ENCODE assay signal across 1 cellular context in the genomic region with DNA sequence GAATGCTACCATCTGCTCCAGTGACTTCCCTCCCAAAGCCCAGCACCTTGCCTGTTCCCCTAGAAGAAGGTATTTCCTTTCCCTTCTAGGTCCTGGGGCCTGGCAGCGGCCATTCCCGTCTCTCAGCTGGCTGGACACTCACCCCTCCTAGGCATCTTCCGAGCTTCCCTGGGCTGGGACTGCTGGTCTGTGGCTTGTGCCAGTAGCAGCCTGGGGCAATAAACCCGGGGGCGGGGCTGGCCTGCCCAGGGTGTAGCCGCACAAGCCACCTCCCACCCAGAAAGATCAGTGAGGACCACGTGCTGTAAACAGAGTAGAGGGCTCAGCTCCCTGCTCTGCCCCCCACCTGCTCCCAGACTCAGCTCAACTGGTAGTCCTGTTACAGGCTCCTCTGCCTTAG.
TF ChIP-seq lines count a peak whose summit lies in the region.

No MANE protein-coding gene starts in this region.

TF ChIP-seq in GM23338, 12 proteins besides CTCF, POLR2A, EP300 and RAD21 (continued from another document):
- TF ChIP-seq ZNF462 (CRISPR knock-in tag; IDR thresholded peaks at IDR 0.05), result no peak
- no peak for TF ChIP-seq STAT1 (IDR thresholded peaks at IDR 0.05; ENCODE audit: unreplicated experiment)
- no peak for TF ChIP-seq NANOG (IDR thresholded peaks at IDR 0.05; ENCODE audit: borderline replicate concordance)
- no peak for TF ChIP-seq POLR2AphosphoS5 (IDR thresholded peaks at IDR 0.05; ENCODE audit: low read depth)
- no peak for TF ChIP-seq EZH2phosphoT487 (IDR thresholded peaks at IDR 0.05; ENCODE audit: unreplicated experiment)
- no peak for TF ChIP-seq ZNF114 (CRISPR knock-in tag; IDR thresholded peaks at IDR 0.05)
- TF ChIP-seq JUNB (IDR thresholded peaks at IDR 0.05; ENCODE audit: unreplicated experiment), result no peak
- TF ChIP-seq ZNF331 (CRISPR knock-in tag; IDR thresholded peaks at IDR 0.05; ENCODE audit: low read depth), result no peak
- TF ChIP-seq, protein P1, sequence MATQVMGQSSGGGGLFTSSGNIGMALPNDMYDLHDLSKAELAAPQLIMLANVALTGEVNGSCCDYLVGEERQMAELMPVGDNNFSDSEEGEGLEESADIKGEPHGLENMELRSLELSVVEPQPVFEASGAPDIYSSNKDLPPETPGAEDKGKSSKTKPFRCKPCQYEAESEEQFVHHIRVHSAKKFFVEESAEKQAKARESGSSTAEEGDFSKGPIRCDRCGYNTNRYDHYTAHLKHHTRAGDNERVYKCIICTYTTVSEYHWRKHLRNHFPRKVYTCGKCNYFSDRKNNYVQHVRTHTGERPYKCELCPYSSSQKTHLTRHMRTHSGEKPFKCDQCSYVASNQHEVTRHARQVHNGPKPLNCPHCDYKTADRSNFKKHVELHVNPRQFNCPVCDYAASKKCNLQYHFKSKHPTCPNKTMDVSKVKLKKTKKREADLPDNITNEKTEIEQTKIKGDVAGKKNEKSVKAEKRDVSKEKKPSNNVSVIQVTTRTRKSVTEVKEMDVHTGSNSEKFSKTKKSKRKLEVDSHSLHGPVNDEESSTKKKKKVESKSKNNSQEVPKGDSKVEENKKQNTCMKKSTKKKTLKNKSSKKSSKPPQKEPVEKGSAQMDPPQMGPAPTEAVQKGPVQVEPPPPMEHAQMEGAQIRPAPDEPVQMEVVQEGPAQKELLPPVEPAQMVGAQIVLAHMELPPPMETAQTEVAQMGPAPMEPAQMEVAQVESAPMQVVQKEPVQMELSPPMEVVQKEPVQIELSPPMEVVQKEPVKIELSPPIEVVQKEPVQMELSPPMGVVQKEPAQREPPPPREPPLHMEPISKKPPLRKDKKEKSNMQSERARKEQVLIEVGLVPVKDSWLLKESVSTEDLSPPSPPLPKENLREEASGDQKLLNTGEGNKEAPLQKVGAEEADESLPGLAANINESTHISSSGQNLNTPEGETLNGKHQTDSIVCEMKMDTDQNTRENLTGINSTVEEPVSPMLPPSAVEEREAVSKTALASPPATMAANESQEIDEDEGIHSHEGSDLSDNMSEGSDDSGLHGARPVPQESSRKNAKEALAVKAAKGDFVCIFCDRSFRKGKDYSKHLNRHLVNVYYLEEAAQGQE (IDR thresholded peaks at IDR 0.05; ENCODE audit: unreplicated experiment), result no peak
